ENCODE assay signal across 31 cellular contexts in genomic region chr1:17290553-17290952, GRCh38. TPM values are rescaled to one million over a fixed set of nuclear protein-coding genes. Genes with fewer than 3 reads are reported as not detected.
DNase-seq lines count a peak whose midpoint lies in the region; ATAC-seq, FAIRE-seq and TF ChIP-seq lines count a peak whose summit lies in the region.
"Had no signal": no experiment of that assay in that cellular context is flagged by ENCODE, and none has a peak within 500 bp of the region (broad histone marks: within the 10 kb centered on the region; RNA-seq: fewer than 3 reads in every experiment).

No MANE protein-coding gene starts in this region.

- no peak for TF ChIP-seq RAD21 in K562 (CRISPR knock-in tag; conservative IDR thresholded peaks at IDR 0.05 in 1 of 2, IDR thresholded peaks at IDR 0.05 in 1 of 2)

- H3K4me1 ChIP-seq in RWPE2 (ENCODE audit: insufficient read depth, poor library complexity, severe bottlenecking) (peaks cover 48% of the 10 kb centered on the region), K562 (replicated peaks in 1 of 2; ENCODE audit: control insufficient read depth in 2 of 2, insufficient read depth in 2 of 2, low read length in 2 of 2) (peaks cover 2 to 3% of the 10 kb centered on the region in 2 experiments; a peak in 3 of 5 replicates), ascending aorta (no peaks in the 10 kb centered on the region), esophagus muscularis mucosa (peaks cover 0 to 4% (median 0%) of the 10 kb centered on the region in 4 donors), esophagus squamous epithelium (peaks cover 12 to 63% (median 16%) of the 10 kb centered on the region in 3 donors)
- H3K4me1 ChIP-seq: BE2C, BLaER1 had no signal

- H3K4me2 ChIP-seq in K562 (ENCODE audit: insufficient read depth, low read length): no peak overlapping the region
- H3K4me2 ChIP-seq: BLaER1 had no signal

- H3K9me3 ChIP-seq in RWPE2 (ENCODE audit: severe bottlenecking) (no peaks in the 10 kb centered on the region), K562 (replicated peaks; ENCODE audit: control insufficient read depth, insufficient read depth, low read depth, low read length) (no peaks in the 10 kb centered on the region), ascending aorta (no peaks in the 10 kb centered on the region), esophagus muscularis mucosa (no peaks in the 10 kb centered on the region), esophagus squamous epithelium (no peaks in the 10 kb centered on the region)
- H3K9me3 ChIP-seq: BE2C, BLaER1 had no signal

- TF ChIP-seq CTCF in RWPE1 (conservative IDR thresholded peaks at IDR 0.05; ENCODE audit: low read depth) (no peak), RWPE2 (IDR thresholded peaks at IDR 0.05; ENCODE audit: poor library complexity, severe bottlenecking) (no peak), K562 (IDR thresholded peaks at IDR 0.05 in 2 of 3, conservative IDR thresholded peaks at IDR 0.05 in 1 of 3; ENCODE audit: insufficient read depth in 2 of 3, low read depth in 1 of 3, low read length in 3 of 3) (no peak), ascending aorta (IDR thresholded peaks at IDR 0.05) (no peak), esophagus muscularis mucosa (IDR thresholded peaks at IDR 0.05) (no peak), esophagus squamous epithelium (IDR thresholded peaks at IDR 0.05) (no peak)

- peaks cover 14% of the 10 kb centered on the region for H4K20me1 ChIP-seq in K562 (replicated peaks; ENCODE audit: control insufficient read depth, insufficient read depth, low read length)
- H4K20me1 ChIP-seq: BLaER1 had no signal

- no peaks in the 10 kb centered on the region for H3K27me3 ChIP-seq in RWPE2 (ENCODE audit: insufficient read depth, poor library complexity, severe bottlenecking)
- peaks cover 13 to 40% of the 10 kb centered on the region in 2 experiments for H3K27me3 ChIP-seq in K562 (ENCODE audit: control insufficient read depth in 2 of 2, insufficient read depth in 2 of 2, low read length in 2 of 2)
- no peaks in the 10 kb centered on the region for H3K27me3 ChIP-seq in ascending aorta
- peaks cover 0 to 62% (median 0%) of the 10 kb centered on the region in 4 donors for H3K27me3 ChIP-seq in esophagus muscularis mucosa
- H3K27me3 ChIP-seq in esophagus squamous epithelium: peaks cover 0 to 52% (median 0%) of the 10 kb centered on the region in 4 donors
- H3K27me3 ChIP-seq: BE2C, BLaER1 had no signal

- no peak for FAIRE-seq in K562 (lab: Jason Lieb, UNC)
- FAIRE-seq: GM12878, GM12892, GM18507 had no signal

- H3K9ac ChIP-seq in K562 (ENCODE audit: insufficient read depth in 1 of 2, low read depth in 2 of 2, low read length in 2 of 2): no peak overlapping the region
- H3K9ac ChIP-seq: BLaER1 had no signal

- H3K27ac ChIP-seq in RWPE1 (peak overlapping the region; percentile 100), RWPE2 (ENCODE audit: poor library complexity, severe bottlenecking) (peak overlapping the region; percentile 93), K562 (ENCODE audit: extremely low read depth, low read depth, low read length) (no peak overlapping the region), epithelial cell of prostate (peak overlapping the region; percentile 79), ascending aorta (no peak overlapping the region), esophagus muscularis mucosa (replicated peaks in 1 of 4) (no peak overlapping the region), esophagus squamous epithelium (peak overlapping the region in 1 of 4 donors; percentile 85)
- H3K27ac ChIP-seq: BLaER1 had no signal

- H3K4me3 ChIP-seq in RWPE2 (ENCODE audit: severe bottlenecking) (no peak overlapping the region), K562 (no peak overlapping the region), ascending aorta (no peak overlapping the region), esophagus muscularis mucosa (no peak overlapping the region), esophagus squamous epithelium (no peak overlapping the region)
- H3K4me3 ChIP-seq: BLaER1, GM12878 had no signal

- H3K79me2 ChIP-seq in K562 (ENCODE audit: control insufficient read depth, insufficient read depth, low read length): no peaks in the 10 kb centered on the region

- CTCF ChIA-PET in RWPE1 (lab: Yijun Ruan, JAX): no interaction called here
- CTCF ChIA-PET in K562 (lab: Yijun Ruan, JAX; ENCODE audit: low intra/inter-chr PET ratio): no interaction called here

- no peaks in the 10 kb centered on the region for H3K9me1 ChIP-seq in K562 (ENCODE audit: control insufficient read depth, insufficient read depth, low read length)

- no TSS peak for BruUV-seq in K562 (replicated peaks; lab: Mats Ljungman, UMichigan)

- WGBS in K562 (ENCODE audit: insufficient coverage, low coverage, missing lambda C conversion rate): 0% methylated on average over 3 of the region's 3 CpGs
- WGBS in esophagus muscularis mucosa: 92% methylated on average over 3 of the region's 3 CpGs
- WGBS in esophagus squamous epithelium, 2 donors: 75 to 83% methylated on average over 3 of the region's 3 CpGs

- intact Hi-C loops in K562 (cut with micrococcal nuclease): no loop called here
- intact Hi-C loops in ascending aorta (cut with DNase I): no loop called here
- intact Hi-C loops in esophagus muscularis mucosa (cut with DNase I): no loop called here
- intact Hi-C loops in esophagus squamous epithelium (cut with DNase I): no loop called here

- TF ChIP-seq POLR2A in K562 (conservative IDR thresholded peaks at IDR 0.05) (no peak), esophagus muscularis mucosa (IDR thresholded peaks at IDR 0.05; ENCODE audit: low read depth) (no peak), esophagus squamous epithelium (IDR thresholded peaks at IDR 0.05) (no peak)

- in situ Hi-C loops in K562 (cut with MboI): no loop called here

- H2AFZ ChIP-seq in K562 (ENCODE audit: low read depth, low read length): no peak overlapping the region

- DNase-seq in RWPE1 (ENCODE audit: low spot score) (no peak), RWPE2 (ENCODE audit: low spot score) (no peak), K562 (ENCODE audit: extremely low read depth in 1 of 4, low spot score in 3 of 4) (no peak), epithelial cell of prostate (ENCODE audit: low read depth, low spot score) (no peak), ascending aorta (ENCODE audit: low spot score in 2 of 2) (no peak), esophagus muscularis mucosa (ENCODE audit: extremely low spot score) (no peak), T-helper 9 cell (no peak), esophagus squamous epithelium (lab: John Stamatoyannopoulos, UW) (no peak)
- DNase-seq: 8988T; ACHN; BE2C; C1 segment of cervical spinal cord; CD4-positive, alpha-beta memory T cell; CD4-positive, CD25-positive, alpha-beta regulatory T cell; CD8-positive, alpha-beta memory T cell; COR-L47; DMS 273 treated with DMSO at 0.1 percent for 48 hours; DMS153; DMS53; DMS79; DND-41; GDM1 had no signal

- TF ChIP-seq EP300 in K562 (IDR thresholded peaks at IDR 0.05; ENCODE audit: low read length) (no peak), esophagus muscularis mucosa (IDR thresholded peaks at IDR 0.05) (no peak)

- no peak for ATAC-seq in RWPE2 (ENCODE audit: low read depth)
- ATAC-seq in K562: no peak
- ATAC-seq: GM12878 had no signal

- POLR2A ChIA-PET in RWPE1 (lab: Yijun Ruan, JAX; ENCODE audit: low non-redundant PET) (no interaction called here), K562 (lab: Yijun Ruan, JAX) (interaction anchor here (0.7 kb wide), 1 partner anchor 24 kb away, joined by 3 read pairs; no protein-coding TSS in a partner anchor)

- no peaks in the 10 kb centered on the region for H3K36me3 ChIP-seq in RWPE2 (ENCODE audit: low read depth)
- no peaks in the 10 kb centered on the region for H3K36me3 ChIP-seq in K562 (ENCODE audit: control insufficient read depth, insufficient read depth, low read length)
- H3K36me3 ChIP-seq in ascending aorta: no peaks in the 10 kb centered on the region
- H3K36me3 ChIP-seq in esophagus muscularis mucosa: no peaks in the 10 kb centered on the region
- no peaks in the 10 kb centered on the region for H3K36me3 ChIP-seq in esophagus squamous epithelium
- H3K36me3 ChIP-seq: BE2C, BLaER1 had no signal

RNA-seq across cellular contexts. Expression of gene PADI4, which starts 17.4 kb away (rescaled TPM):
- total RNA-seq in K562 (2011; cell fraction: chromatin; rRNA removed; ENCODE audit: low replicate concordance): 0.37 and 0.81 TPM in 2 replicates
- total RNA-seq in K562 (2011; cell fraction: nucleolus; rRNA removed): 0.92 TPM in 1 of 2 replicates, not detected in the other
- 0.66 TPM in 1 of 2 replicates, not detected in the other for total RNA-seq in K562 (2011; cell fraction: nucleoplasm; rRNA removed)
- not detected in 2 replicates for total RNA-seq in K562 (2014; rRNA removed)
- total RNA-seq in K562 (2014; rRNA removed; fragmentation: Illumina TruSeq; extraction: Trizol): not detected in 2 replicates
- not detected in 2 replicates for total RNA-seq in K562 (2015; rRNA removed; fragmentation: Illumina TruSeq; extraction: Trizol)
- 0.33 TPM in 1 of 2 replicates, not detected in the other for total RNA-seq in K562 (2021)
- 0.09 TPM in 1 of 2 replicates, not detected in the other for polyA plus RNA-seq in K562 (2011; rRNA removed)
- polyA plus RNA-seq in K562 (2011; cell fraction: cytosol; rRNA removed): 0.15 and 1.3 TPM in 2 replicates
- 0.10 and 0.58 TPM in 2 replicates for polyA plus RNA-seq in K562 (2011; cell fraction: nucleus; rRNA removed)
- polyA plus RNA-seq in K562 (2012): 0.04 and 0.17 TPM in 2 replicates
- polyA plus RNA-seq in K562 (2014; fragmentation: Illumina TruSeq; extraction: Trizol): not detected in 2 replicates
- polyA plus RNA-seq in K562 (2014; fragmentation: Nextera tagmentation; extraction: Ambion mirVana): under 1 TPM in 1 of 2 experiments, not detected in 1; 0.22 TPM
- polyA plus RNA-seq in K562 (2014; rRNA removed): not detected in 2 replicates
- polyA minus RNA-seq in K562 (2011; rRNA and poly(A)+ RNA removed): not detected in 2 replicates
- not detected in 2 replicates for polyA minus RNA-seq in K562 (2011; cell fraction: cytosol; rRNA and poly(A)+ RNA removed)
- polyA minus RNA-seq in K562 (2011; cell fraction: nucleus; rRNA and poly(A)+ RNA removed): 0.27 TPM in 1 of 2 replicates, not detected in the other
- total RNA-seq in ascending aorta: not detected
- 1 to 10 TPM in 1 of 4 donors, not detected in 3; 5.6 TPM for total RNA-seq in esophagus muscularis mucosa
- not detected for total RNA-seq in esophagus squamous epithelium
- total RNA-seq: A673, Daoy, G401 had no signal
- polyA plus RNA-seq: AG04450 had no signal

RNA-seq across cellular contexts. Expression of gene PADI3, which starts 41.7 kb away (rescaled TPM):
- total RNA-seq in K562 (2011; cell fraction: chromatin; rRNA removed; ENCODE audit: low replicate concordance): not detected in 2 replicates
- total RNA-seq in K562 (2011; cell fraction: nucleolus; rRNA removed): not detected in 2 replicates
- not detected in 2 replicates for total RNA-seq in K562 (2011; cell fraction: nucleoplasm; rRNA removed)
- not detected in 2 replicates for total RNA-seq in K562 (2014; rRNA removed)
- total RNA-seq in K562 (2014; rRNA removed; fragmentation: Illumina TruSeq; extraction: Trizol): not detected in 2 replicates
- total RNA-seq in K562 (2015; rRNA removed; fragmentation: Illumina TruSeq; extraction: Trizol): not detected in 2 replicates
- total RNA-seq in K562 (2021): not detected in 2 replicates
- not detected in 2 replicates for polyA plus RNA-seq in K562 (2011; rRNA removed)
- polyA plus RNA-seq in K562 (2011; cell fraction: cytosol; rRNA removed): not detected in 2 replicates
- not detected in 2 replicates for polyA plus RNA-seq in K562 (2011; cell fraction: nucleus; rRNA removed)
- polyA plus RNA-seq in K562 (2012): 0.06 TPM in 1 of 2 replicates, not detected in the other
- polyA plus RNA-seq in K562 (2014; fragmentation: Illumina TruSeq; extraction: Trizol): not detected in 2 replicates
- not detected for polyA plus RNA-seq in K562 (2014; fragmentation: Nextera tagmentation; extraction: Ambion mirVana)
- polyA plus RNA-seq in K562 (2014; rRNA removed): not detected in 2 replicates
- not detected in 2 replicates for polyA minus RNA-seq in K562 (2011; rRNA and poly(A)+ RNA removed)
- polyA minus RNA-seq in K562 (2011; cell fraction: cytosol; rRNA and poly(A)+ RNA removed): not detected in 2 replicates
- polyA minus RNA-seq in K562 (2011; cell fraction: nucleus; rRNA and poly(A)+ RNA removed): not detected in 2 replicates
- total RNA-seq in ascending aorta: not detected
- not detected for total RNA-seq in esophagus muscularis mucosa
- total RNA-seq in esophagus squamous epithelium: 1 to 10 TPM in 3 of 4 donors, under 1 TPM in 1; 0.64 to 9.9 (median 2.3) TPM
- total RNA-seq: CD4-positive, alpha-beta memory T cell; CD4-positive, CD25-positive, alpha-beta regulatory T cell; CD8-positive, alpha-beta memory T cell; GM12878 had no signal
- polyA plus RNA-seq: CD14-positive monocyte; CD4-positive, alpha-beta memory T cell; CD4-positive, CD25-positive, alpha-beta regulatory T cell; CD8-positive, alpha-beta memory T cell had no signal

Comparison
In these comparisons a context has a peak if more than half of its experiments do, and no peak if none do; other contexts are left out.
1. H3K27ac ChIP-seq: peak in RWPE1 (single experiment), RWPE2 (single experiment) and epithelial cell of prostate (single experiment); none in K562 (single experiment), ascending aorta (0 of 2) and esophagus muscularis mucosa (0 of 4).